ENCODE assay signal across 8 cellular contexts in the genomic region with DNA sequence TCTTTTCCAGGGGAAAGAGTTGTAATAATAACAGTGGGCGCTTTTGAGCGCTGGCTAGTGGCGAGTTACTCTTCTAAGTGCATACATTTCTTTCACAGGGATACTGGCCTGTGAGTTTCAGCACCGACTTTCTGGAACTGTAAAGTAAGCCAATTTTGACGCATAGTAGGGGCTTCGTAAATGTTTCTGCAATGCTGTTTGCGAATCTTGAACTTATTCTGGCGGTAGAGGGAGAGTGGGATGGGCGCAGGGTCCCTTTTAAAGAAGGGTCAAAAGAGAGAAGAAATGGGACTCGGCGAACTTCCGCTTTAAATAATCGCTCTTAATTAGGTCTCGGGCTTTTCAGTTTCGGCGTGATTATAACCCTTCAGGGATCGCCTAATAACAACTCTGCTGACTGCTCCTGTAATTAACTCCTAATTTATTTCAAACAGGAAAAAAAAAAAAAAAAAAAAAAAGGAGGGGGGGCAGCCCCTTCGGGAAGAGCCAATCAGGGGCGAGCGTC. TPM values are rescaled to one million over a fixed set of nuclear protein-coding genes. Genes with fewer than 3 reads are reported as not detected.
DNase-seq lines count a peak whose midpoint lies in the region; ATAC-seq, FAIRE-seq and TF ChIP-seq lines count a peak whose summit lies in the region.

No MANE protein-coding gene starts in this region.

- H3K27me3 ChIP-seq in K562 (ENCODE audit: control insufficient read depth in 2 of 2, insufficient read depth in 2 of 2, low read length in 2 of 2) = peaks cover 33 to 59% of the 10 kb centered on the region in 2 experiments
- peaks cover 0 to 41% of the 10 kb centered on the region in 2 donors for H3K27me3 ChIP-seq in tibial artery

- H3K4me1 ChIP-seq in K562 (replicated peaks in 1 of 2; ENCODE audit: control insufficient read depth in 2 of 2, insufficient read depth in 2 of 2, low read length in 2 of 2) = peaks cover 0 to 8% of the 10 kb centered on the region in 2 experiments; a peak in 1 of 5 replicates
- H3K4me1 ChIP-seq in tibial artery = peaks cover 0 to 34% (median 22%) of the 10 kb centered on the region in 4 donors

- H3K27ac Mint-ChIP-seq in activated CD8-positive, alpha-beta memory T cell treated with anti-CD3 and anti-CD28 coated beads, Interleukin-2, amount 10 ng/mL, durations not matched to agents 7 days and 5 days = peak overlapping the region; percentile 57

- no peak for FAIRE-seq in K562 (lab: Jason Lieb, UNC)

- H3K36me3 Mint-ChIP-seq in activated CD8-positive, alpha-beta memory T cell treated with anti-CD3 and anti-CD28 coated beads, Interleukin-2, amount 10 ng/mL, durations not matched to agents 7 days and 5 days = peaks cover 5% of the 10 kb centered on the region

- no peaks in the 10 kb centered on the region for H4K20me1 ChIP-seq in K562 (replicated peaks; ENCODE audit: control insufficient read depth, insufficient read depth, low read length)

- TF ChIP-seq CTCF in K562 (IDR thresholded peaks at IDR 0.05 in 2 of 3, conservative IDR thresholded peaks at IDR 0.05 in 1 of 3; ENCODE audit: insufficient read depth in 2 of 3, low read depth in 1 of 3, low read length in 3 of 3) = no peak
- no peak for TF ChIP-seq CTCF in tibial artery (IDR thresholded peaks at IDR 0.05)

- no peaks in the 10 kb centered on the region for H3K79me2 ChIP-seq in K562 (ENCODE audit: control insufficient read depth, insufficient read depth, low read length)

- no peaks in the 10 kb centered on the region for H3K9me1 ChIP-seq in K562 (ENCODE audit: control insufficient read depth, insufficient read depth, low read length)

- BruUV-seq in K562 (replicated peaks; lab: Mats Ljungman, UMichigan) = no TSS peak

- DNase-seq in activated CD8-positive, alpha-beta memory T cell treated with anti-CD3 and anti-CD28 coated beads, Interleukin-2, amount 10 ng/mL, durations not matched to agents 7 days and 5 days = no peak
- no peak for DNase-seq in activated CD8-positive, alpha-beta memory T cell treated with anti-CD3 and anti-CD28 coated beads, Interleukin-2, amount 50 U/mL, for 48 hours
- DNase-seq in K562 (ENCODE audit: extremely low read depth in 1 of 4, low spot score in 3 of 4) (peak in 1 of 4 experiments; percentile 60), left colon (peak in 1 of 2 donors; percentile 26), tibial artery (no peak), foreskin melanocyte (no peak)

- no peak for ATAC-seq in activated CD8-positive, alpha-beta memory T cell treated with anti-CD3 and anti-CD28 coated beads, Interleukin-2, amount 10 ng/mL, durations not matched to agents 7 days and 5 days
- ATAC-seq in K562 (no peak), left colon (peak; percentile 29), GM19467 (IDR thresholded peaks at IDR 0.05; ENCODE audit: unreplicated experiment) (no peak), esophagus mucosa (no peak)

- no peak overlapping the region for H3K27ac ChIP-seq in K562 (ENCODE audit: extremely low read depth, low read depth, low read length)
- peak overlapping the region; percentile 86 to 88 for H3K27ac ChIP-seq in tibial artery

- TF ChIP-seq EP300 in K562 (IDR thresholded peaks at IDR 0.05; ENCODE audit: low read length) = no peak

- H3K9me3 Mint-ChIP-seq in activated CD8-positive, alpha-beta memory T cell treated with anti-CD3 and anti-CD28 coated beads, Interleukin-2, amount 10 ng/mL, durations not matched to agents 7 days and 5 days (ENCODE audit: low read depth) = peaks cover 2% of the 10 kb centered on the region

- intact Hi-C loops in K562 (cut with micrococcal nuclease) = no loop called here
- intact Hi-C loops in left colon (cut with DNase I, micrococcal nuclease) = no loop called here
- intact Hi-C loops in tibial artery (cut with DNase I; ENCODE audit: low total_unique reads) = loop anchor here (10.0 kb wide), 1 partner anchor 179 kb away; no protein-coding TSS in a partner anchor

- H3K4me3 ChIP-seq in K562 (no peak overlapping the region), tibial artery (peak overlapping the region; percentile 70 to 72)

- POLR2A ChIA-PET in K562 (lab: Yijun Ruan, JAX) = no interaction called here

- no peak overlapping the region for H3K9ac ChIP-seq in K562 (ENCODE audit: insufficient read depth in 1 of 2, low read depth in 2 of 2, low read length in 2 of 2)

- H3K9me3 ChIP-seq in K562 (replicated peaks; ENCODE audit: control insufficient read depth, insufficient read depth, low read depth, low read length) (no peaks in the 10 kb centered on the region), tibial artery (no peaks in the 10 kb centered on the region)

- in situ Hi-C loops in K562 (cut with MboI) = no loop called here

- 27% methylated on average over 15 of the region's 20 CpGs for WGBS in K562 (ENCODE audit: insufficient coverage, low coverage, missing lambda C conversion rate)

- no peaks in the 10 kb centered on the region for H3K36me3 ChIP-seq in K562 (ENCODE audit: control insufficient read depth, insufficient read depth, low read length)
- peaks cover 0 to 1% (median 0%) of the 10 kb centered on the region in 3 donors for H3K36me3 ChIP-seq in tibial artery

- no peak overlapping the region for H3K4me2 ChIP-seq in K562 (ENCODE audit: insufficient read depth, low read length)

- peak overlapping the region; percentile 47 for H3K4me3 Mint-ChIP-seq in activated CD8-positive, alpha-beta memory T cell treated with anti-CD3 and anti-CD28 coated beads, Interleukin-2, amount 10 ng/mL, durations not matched to agents 7 days and 5 days

- CTCF ChIA-PET in activated CD8-positive, alpha-beta memory T cell treated with anti-CD3 and anti-CD28 coated beads, Interleukin-2, amount 10 ng/mL, durations not matched to agents 7 days and 5 days (lab: Charles Lee) = no interaction called here
- CTCF ChIA-PET in K562 (lab: Yijun Ruan, JAX; ENCODE audit: low intra/inter-chr PET ratio) = no interaction called here

- peaks cover 2% of the 10 kb centered on the region for H3K4me1 Mint-ChIP-seq in activated CD8-positive, alpha-beta memory T cell treated with anti-CD3 and anti-CD28 coated beads, Interleukin-2, amount 10 ng/mL, durations not matched to agents 7 days and 5 days

- TF ChIP-seq POLR2A in K562 (conservative IDR thresholded peaks at IDR 0.05) = no peak

- no peak for TF ChIP-seq RAD21 in K562 (CRISPR knock-in tag; conservative IDR thresholded peaks at IDR 0.05 in 1 of 2, IDR thresholded peaks at IDR 0.05 in 1 of 2)

- H3K27me3 Mint-ChIP-seq in activated CD8-positive, alpha-beta memory T cell treated with anti-CD3 and anti-CD28 coated beads, Interleukin-2, amount 10 ng/mL, durations not matched to agents 7 days and 5 days = peaks cover 88% of the 10 kb centered on the region

- H2AFZ ChIP-seq in K562 (ENCODE audit: low read depth, low read length) = no peak overlapping the region

TF ChIP-seq in K562, 482 proteins besides CTCF, POLR2A, EP300 and RAD21:
- TF ChIP-seq ZNF175 (CRISPR knock-in tag; IDR thresholded peaks at IDR 0.05; ENCODE audit: low read depth) = no peak
- TF ChIP-seq, protein P1, sequence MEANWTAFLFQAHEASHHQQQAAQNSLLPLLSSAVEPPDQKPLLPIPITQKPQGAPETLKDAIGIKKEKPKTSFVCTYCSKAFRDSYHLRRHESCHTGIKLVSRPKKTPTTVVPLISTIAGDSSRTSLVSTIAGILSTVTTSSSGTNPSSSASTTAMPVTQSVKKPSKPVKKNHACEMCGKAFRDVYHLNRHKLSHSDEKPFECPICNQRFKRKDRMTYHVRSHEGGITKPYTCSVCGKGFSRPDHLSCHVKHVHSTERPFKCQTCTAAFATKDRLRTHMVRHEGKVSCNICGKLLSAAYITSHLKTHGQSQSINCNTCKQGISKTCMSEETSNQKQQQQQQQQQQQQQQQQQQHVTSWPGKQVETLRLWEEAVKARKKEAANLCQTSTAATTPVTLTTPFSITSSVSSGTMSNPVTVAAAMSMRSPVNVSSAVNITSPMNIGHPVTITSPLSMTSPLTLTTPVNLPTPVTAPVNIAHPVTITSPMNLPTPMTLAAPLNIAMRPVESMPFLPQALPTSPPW (CRISPR knock-in tag; IDR thresholded peaks at IDR 0.05) = peak; percentile 37

RNA-seq across cellular contexts. Expression of a gene that starts 0.4 kb away (rescaled TPM):
- total RNA-seq in activated CD8-positive, alpha-beta memory T cell treated with anti-CD3 and anti-CD28 coated beads, Interleukin-2, amount 10 ng/mL, durations not matched to agents 7 days and 5 days = not detected
- not detected in 2 replicates for total RNA-seq in K562 (2011; cell fraction: chromatin; rRNA removed; ENCODE audit: low replicate concordance)
- not detected in 2 replicates for total RNA-seq in K562 (2011; cell fraction: nucleolus; rRNA removed)
- not detected in 2 replicates for total RNA-seq in K562 (2011; cell fraction: nucleoplasm; rRNA removed)
- total RNA-seq in K562 (2014; rRNA removed) = not detected in 2 replicates
- total RNA-seq in K562 (2014; rRNA removed; fragmentation: Illumina TruSeq; extraction: Trizol) = not detected in 2 replicates
- not detected in 2 replicates for total RNA-seq in K562 (2015; rRNA removed; fragmentation: Illumina TruSeq; extraction: Trizol)
- total RNA-seq in K562 (2021) = not detected in 2 replicates
- not detected in 2 replicates for polyA plus RNA-seq in K562 (2011; rRNA removed)
- not detected in 2 replicates for polyA plus RNA-seq in K562 (2011; cell fraction: cytosol; rRNA removed)
- polyA plus RNA-seq in K562 (2011; cell fraction: nucleus; rRNA removed) = not detected in 2 replicates
- polyA plus RNA-seq in K562 (2012) = not detected in 2 replicates
- polyA plus RNA-seq in K562 (2014; fragmentation: Illumina TruSeq; extraction: Trizol) = not detected in 2 replicates
- polyA plus RNA-seq in K562 (2014; fragmentation: Nextera tagmentation; extraction: Ambion mirVana) = not detected
- not detected in 2 replicates for polyA plus RNA-seq in K562 (2014; rRNA removed)
- not detected in 2 replicates for polyA minus RNA-seq in K562 (2011; rRNA and poly(A)+ RNA removed)
- polyA minus RNA-seq in K562 (2011; cell fraction: cytosol; rRNA and poly(A)+ RNA removed) = not detected in 2 replicates
- polyA minus RNA-seq in K562 (2011; cell fraction: nucleus; rRNA and poly(A)+ RNA removed) = not detected in 2 replicates
- under 1 TPM; 0.40 to 0.81 TPM for total RNA-seq in left colon
- 1.3 TPM for total RNA-seq in esophagus mucosa
